15 cellular contexts compared by ENCODE assay signal in genomic region chr4:167419468-167420133, GRCh38.
DNase-seq lines count a peak whose midpoint lies in the region; ATAC-seq and TF ChIP-seq lines count a peak whose summit lies in the region.
"Had no signal": no experiment of that assay in that cellular context is flagged by ENCODE, and none has a peak within 500 bp of the region (broad histone marks: within the 10 kb centered on the region; RNA-seq: fewer than 3 reads in every experiment).

No MANE protein-coding gene starts in this region.

- no peaks in the 10 kb centered on the region for H3K36me3 Mint-ChIP-seq in WTC11

- H3K4me1 ChIP-seq in HCT116 (ENCODE audit: control insufficient read depth in 1 of 2, insufficient read depth in 2 of 2, low read length in 2 of 2) = no peaks in the 10 kb centered on the region
- H3K4me1 ChIP-seq: SJCRH30 had no signal

- no peaks in the 10 kb centered on the region; the same call in 1 of the 2 replicates for H3K27me3 Mint-ChIP-seq in WTC11 (ENCODE audit: low read depth)

- TF ChIP-seq POLR2A in HCT116 (IDR thresholded peaks at IDR 0.05; ENCODE audit: borderline replicate concordance, extremely low read depth, insufficient read depth, insufficient read length) = no peak

- H3K4me2 ChIP-seq in HCT116 (ENCODE audit: low read length) = no peak overlapping the region

- no peaks in the 10 kb centered on the region for H3K27me3 ChIP-seq in HCT116 (ENCODE audit: insufficient read depth, low read length)
- H3K27me3 ChIP-seq: SJCRH30 had no signal

- no peak overlapping the region for H3K4me3 Mint-ChIP-seq in WTC11

- peak; percentile 17; the same call in 1 of the 2 replicates for TF ChIP-seq RAD21 in HCT116 (IDR thresholded peaks at IDR 0.05; ENCODE audit: low read depth)

- ATAC-seq in HCT116 = no peak
- ATAC-seq in WTC11 = peak; percentile 82
- no peak for ATAC-seq in HG03520 (IDR thresholded peaks at IDR 0.05; ENCODE audit: unreplicated experiment)
- no peak for ATAC-seq in HG03039 (IDR thresholded peaks at IDR 0.05; ENCODE audit: unreplicated experiment)

- H3K4me1 Mint-ChIP-seq in WTC11 = peaks cover 18% of the 10 kb centered on the region

- peak; percentile 12 for DNase-seq in EL
- DNase-seq in HCT116 (ENCODE audit: low read depth, low spot score) = no peak
- no peak for DNase-seq in WTC11 (ENCODE audit: low spot score)
- peak; percentile 45 for DNase-seq in left kidney (ENCODE audit: low read depth, low spot score)
- no peak for DNase-seq in SIG-M5 (lab: John Stamatoyannopoulos, UW)
- DNase-seq: KG1, NCI-H1436 treated with DMSO at 0.1 percent for 48 hours, NCI-H2081, NCI-H226, NCI-H526 had no signal

- CTCF ChIA-PET in HCT116 (lab: Charles Lee) = no interaction called here
- CTCF ChIA-PET in WTC11 (lab: Charles Lee) = no interaction called here

- POLR2A ChIA-PET in HCT116 (lab: Charles Lee) (no interaction called here), WTC11 (lab: Charles Lee) (no interaction called here)

- no peak overlapping the region for H3K27ac Mint-ChIP-seq in WTC11

- no peaks in the 10 kb centered on the region for H3K79me2 ChIP-seq in HCT116 (ENCODE audit: insufficient read depth, low read length)

- no peak overlapping the region for H2AFZ ChIP-seq in HCT116 (ENCODE audit: low read depth, low read length, poor library complexity, severe bottlenecking)

- no peaks in the 10 kb centered on the region for H4K20me1 ChIP-seq in HCT116 (ENCODE audit: insufficient read depth)

- intact Hi-C loops in HCT116 (cut with micrococcal nuclease) = no loop called here

- H3K36me3 ChIP-seq in HCT116 (ENCODE audit: control insufficient read depth in 1 of 2, insufficient read depth in 2 of 2, low read length in 2 of 2) = no peaks in the 10 kb centered on the region
- H3K36me3 ChIP-seq: SJCRH30 had no signal

- H3K27ac ChIP-seq in HCT116 (ENCODE audit: low read depth, low read length) = no peak overlapping the region
- H3K27ac ChIP-seq: C4-2B, RWPE1, SJCRH30 had no signal

- no peak overlapping the region for H3K9ac ChIP-seq in HCT116 (ENCODE audit: low read length)

- no peaks in the 10 kb centered on the region for H3K9me3 ChIP-seq in HCT116 (ENCODE audit: control insufficient read depth in 1 of 2, insufficient read depth in 1 of 2, low read depth in 1 of 2, low read length in 2 of 2)
- H3K9me3 ChIP-seq: SJCRH30 had no signal

- RAD21 ChIA-PET in HCT116 (lab: Charles Lee; ENCODE audit: low non-redundant PET in 1 of 2, low total read pairs in 2 of 2, uncharacterized antibody in 2 of 2, unreplicated experiment in 2 of 2) = no interaction called here

- no TSS peak for BruUV-seq in HCT116 (replicated peaks; lab: Mats Ljungman, UMichigan)

- H3K9me2 ChIP-seq in HCT116 (ENCODE audit: insufficient read depth) = no peaks in the 10 kb centered on the region

- TF ChIP-seq CTCF in HCT116 (IDR thresholded peaks at IDR 0.05 in 2 of 3, conservative IDR thresholded peaks at IDR 0.05 in 1 of 3; ENCODE audit: borderline replicate concordance in 1 of 3, insufficient read depth in 1 of 3, low read depth in 2 of 3, low read length in 2 of 3) (no peak), WTC11 (IDR thresholded peaks at IDR 0.05) (no peak)

- H3K4me3 ChIP-seq in HCT116 (replicated peaks in 1 of 2; ENCODE audit: low read depth in 1 of 2, low read length in 2 of 2) = no peak overlapping the region
- H3K4me3 ChIP-seq: SJCRH30 had no signal

- H3K9me3 Mint-ChIP-seq in WTC11 = 0 out of 2 replicates have a peak, but pooled peaks cover 3% of the 10 kb centered on the region

TF ChIP-seq in HCT116, 20 proteins besides CTCF, POLR2A, EP300 and RAD21 (continues in another document):
- no peak for TF ChIP-seq ELF1 (IDR thresholded peaks at IDR 0.05; ENCODE audit: borderline replicate concordance, low read depth)
- TF ChIP-seq FOSL1 (IDR thresholded peaks at IDR 0.05; ENCODE audit: low read depth) = no peak
- no peak for TF ChIP-seq SIN3A (IDR thresholded peaks at IDR 0.05; ENCODE audit: low read depth)
- TF ChIP-seq MAX (IDR thresholded peaks at IDR 0.05) = no peak
- TF ChIP-seq TCF7L2 (IDR thresholded peaks at IDR 0.05; ENCODE audit: borderline replicate concordance, extremely low read depth, insufficient read depth, insufficient read length) = no peak
- no peak for TF ChIP-seq REST (IDR thresholded peaks at IDR 0.05; ENCODE audit: low read depth)

TF ChIP-seq in WTC11, 78 proteins besides CTCF, POLR2A, EP300 and RAD21 (continues in another document):
- TF ChIP-seq ZNF232 (CRISPR knock-in tag; IDR thresholded peaks at IDR 0.05) (no peak), ZNF416 (CRISPR knock-in tag; IDR thresholded peaks at IDR 0.05) (no peak), GRHL2 (CRISPR knock-in tag; IDR thresholded peaks at IDR 0.05; ENCODE audit: insufficient replicate concordance, severe bottlenecking) (no peak), ZBTB21 (CRISPR knock-in tag; IDR thresholded peaks at IDR 0.05; ENCODE audit: borderline replicate concordance) (no peak), ZNF396 (CRISPR knock-in tag; IDR thresholded peaks at IDR 0.05; ENCODE audit: borderline replicate concordance) (no peak), CREB1 (CRISPR knock-in tag; IDR thresholded peaks at IDR 0.05) (no peak), JAZF1 (CRISPR knock-in tag; IDR thresholded peaks at IDR 0.05) (no peak), NR1H2 (CRISPR knock-in tag; IDR thresholded peaks at IDR 0.05) (no peak), STAT6 (CRISPR knock-in tag; conservative IDR thresholded peaks at IDR 0.05; ENCODE audit: low read depth) (no peak), FOXP1 (CRISPR knock-in tag; IDR thresholded peaks at IDR 0.05; ENCODE audit: borderline replicate concordance) (no peak), ERG (CRISPR knock-in tag; IDR thresholded peaks at IDR 0.05) (no peak), ZNF121 (CRISPR knock-in tag; IDR thresholded peaks at IDR 0.05) (no peak), E2F1 (CRISPR knock-in tag; IDR thresholded peaks at IDR 0.05) (no peak), E2F5 (CRISPR knock-in tag; IDR thresholded peaks at IDR 0.05) (no peak)

Comparison
In these comparisons a context has a peak if more than half of its experiments do, and no peak if none do; other contexts are left out.
1. DNase-seq: peak in EL (single experiment) and left kidney (single experiment); none in HCT116 (single experiment), WTC11 (single experiment) and SIG-M5 (single experiment).